ENCODE assay signal across 15 cellular contexts in genomic region chr15:63332367-63333078, GRCh38. TPM values are rescaled to one million over a fixed set of nuclear protein-coding genes. Genes with fewer than 3 reads are reported as not detected.
DNase-seq lines count a peak whose midpoint lies in the region; ATAC-seq, FAIRE-seq and TF ChIP-seq lines count a peak whose summit lies in the region.
"Had no signal": no experiment of that assay in that cellular context is flagged by ENCODE, and none has a peak within 500 bp of the region (broad histone marks: within the 10 kb centered on the region; RNA-seq: fewer than 3 reads in every experiment).

No MANE protein-coding gene starts in this region.

- H3K9me3 ChIP-seq in left lung, result no peaks in the 10 kb centered on the region
- H3K9me3 ChIP-seq: gastroesophageal sphincter had no signal

- intact Hi-C loops in left lung (cut with DNase I), result no loop called here

- H3K4me1 ChIP-seq in left lung, result no peaks in the 10 kb centered on the region
- H3K4me1 ChIP-seq: gastroesophageal sphincter had no signal

- no peak for FAIRE-seq in GM19239 (lab: Jason Lieb, UNC)

- H3K36me3 Mint-ChIP-seq in stimulated activated effector memory CD8-positive, alpha-beta T cell treated with anti-CD3 and anti-CD28 coated beads, Interleukin-12 subunit alpha, Interleukin-12 subunit beta, amount 100 ng/mL, for 72 hours, result no peaks in the 10 kb centered on the region
- H3K36me3 Mint-ChIP-seq: activated naive CD8-positive, alpha-beta T cell; mesothelial cell of epicardium had no signal

- no peaks in the 10 kb centered on the region for H3K36me3 ChIP-seq in BJ (ENCODE audit: control insufficient read depth, insufficient read depth, low read length)
- H3K36me3 ChIP-seq in left lung, result no peaks in the 10 kb centered on the region
- H3K36me3 ChIP-seq: gastroesophageal sphincter, WERI-Rb-1 had no signal

- H3K9me3 Mint-ChIP-seq in stimulated activated effector memory CD8-positive, alpha-beta T cell treated with anti-CD3 and anti-CD28 coated beads, Interleukin-12 subunit alpha, Interleukin-12 subunit beta, amount 100 ng/mL, for 72 hours, result no peaks in the 10 kb centered on the region
- H3K9me3 Mint-ChIP-seq: mesothelial cell of epicardium had no signal

- TF ChIP-seq CTCF in BJ (IDR thresholded peaks at IDR 0.05; ENCODE audit: insufficient read depth, low read depth, low read length), result no peak
- TF ChIP-seq CTCF in astrocyte of the spinal cord (IDR thresholded peaks at IDR 0.05; ENCODE audit: low read depth, low read length), result no peak
- TF ChIP-seq CTCF in left lung (IDR thresholded peaks at IDR 0.05), result no peak

- H3K27me3 ChIP-seq in BJ (ENCODE audit: control insufficient read depth, insufficient read depth, low read length) (no peaks in the 10 kb centered on the region), left lung (no peaks in the 10 kb centered on the region)
- H3K27me3 ChIP-seq: gastroesophageal sphincter had no signal

- peaks cover 10% of the 10 kb centered on the region for H3K4me1 Mint-ChIP-seq in stimulated activated effector memory CD8-positive, alpha-beta T cell treated with anti-CD3 and anti-CD28 coated beads, Interleukin-12 subunit alpha, Interleukin-12 subunit beta, amount 100 ng/mL, for 72 hours

- CTCF ChIA-PET in BJ (lab: Yijun Ruan, JAX), result interaction anchor here (0.6 kb wide), 1 partner anchor 9 kb away, joined by 3 read pairs; no protein-coding TSS in a partner anchor

- TF ChIP-seq EP300 in Ishikawa (IDR thresholded peaks at IDR 0.05; ENCODE audit: borderline replicate concordance), result no peak

- DNase-seq in BJ (ENCODE audit: low read depth), result peak; percentile 43
- peak; percentile 84 for DNase-seq in astrocyte of the spinal cord (ENCODE audit: low read depth, low spot score)
- peak; percentile 60 for DNase-seq in left kidney (ENCODE audit: low read depth, low spot score)
- no peak for DNase-seq in left lung
- no peak for DNase-seq in GM19239 (ENCODE audit: insufficient read length, low spot score)
- DNase-seq in stimulated activated effector memory CD8-positive, alpha-beta T cell treated with anti-CD3 and anti-CD28 coated beads, Interleukin-12 subunit alpha, Interleukin-12 subunit beta, amount 100 ng/mL, for 72 hours (ENCODE audit: low spot score in 2 of 2), result no peak
- no peak for DNase-seq in substantia nigra (lab: John Stamatoyannopoulos, UW)
- DNase-seq: stimulated activated naive CD4-positive, alpha-beta T cell; WERI-Rb-1 had no signal

- POLR2A ChIA-PET in BJ (lab: Charles Lee), result interaction anchor here (0.6 kb wide), 1 partner anchor 1182 kb away, joined by 3 read pairs; no protein-coding TSS in a partner anchor

- in situ Hi-C loops in astrocyte of the spinal cord (cut with HindIII; ENCODE audit: low sequenced_read_pairs), result no loop called here

- no peak for ATAC-seq in left lung
- ATAC-seq in stimulated activated effector memory CD8-positive, alpha-beta T cell treated with anti-CD3 and anti-CD28 coated beads, Interleukin-12 subunit alpha, Interleukin-12 subunit beta, amount 100 ng/mL, for 72 hours, result no peak
- ATAC-seq: gastroesophageal sphincter had no signal

- no peak overlapping the region for H3K27ac Mint-ChIP-seq in stimulated activated effector memory CD8-positive, alpha-beta T cell treated with anti-CD3 and anti-CD28 coated beads, Interleukin-12 subunit alpha, Interleukin-12 subunit beta, amount 100 ng/mL, for 72 hours
- H3K27ac Mint-ChIP-seq: activated naive CD8-positive, alpha-beta T cell; mesothelial cell of epicardium had no signal

- no peak overlapping the region for H3K4me3 Mint-ChIP-seq in stimulated activated effector memory CD8-positive, alpha-beta T cell treated with anti-CD3 and anti-CD28 coated beads, Interleukin-12 subunit alpha, Interleukin-12 subunit beta, amount 100 ng/mL, for 72 hours
- H3K4me3 Mint-ChIP-seq: activated naive CD8-positive, alpha-beta T cell; mesothelial cell of epicardium had no signal

- H3K27ac ChIP-seq in left lung (no peak overlapping the region), substantia nigra (ENCODE audit: low read depth, low read length, poor library complexity, severe bottlenecking) (no peak overlapping the region)
- H3K27ac ChIP-seq: gastroesophageal sphincter, KMS-11, WERI-Rb-1 had no signal

- no peak overlapping the region for H3K4me3 ChIP-seq in BJ (ENCODE audit: low read depth, low read length)
- H3K4me3 ChIP-seq in astrocyte of the spinal cord (ENCODE audit: low read depth, low read length), result no peak overlapping the region
- H3K4me3 ChIP-seq in left lung, result no peak overlapping the region
- H3K4me3 ChIP-seq: gastroesophageal sphincter, skin epidermis had no signal

- no peak for TF ChIP-seq RAD21 in Ishikawa (IDR thresholded peaks at IDR 0.05; ENCODE audit: low read depth)

TF ChIP-seq in Ishikawa, 13 proteins besides CTCF, POLR2A, EP300 and RAD21:
- no peak for TF ChIP-seq YY1 (IDR thresholded peaks at IDR 0.05; ENCODE audit: low read depth)
- peak; percentile 64 for TF ChIP-seq NFIC (IDR thresholded peaks at IDR 0.05)
- TF ChIP-seq TAF1 (IDR thresholded peaks at IDR 0.05; ENCODE audit: low read depth), result no peak
- no peak for TF ChIP-seq USF1 (IDR thresholded peaks at IDR 0.05)
- no peak for TF ChIP-seq REST (IDR thresholded peaks at IDR 0.05; ENCODE audit: low read depth)
- no peak for TF ChIP-seq MAX (IDR thresholded peaks at IDR 0.05)
- no peak for TF ChIP-seq TCF12 (IDR thresholded peaks at IDR 0.05; ENCODE audit: low read depth)
- TF ChIP-seq CEBPB (IDR thresholded peaks at IDR 0.05), result no peak
- TF ChIP-seq EGR1 (IDR thresholded peaks at IDR 0.05), result no peak

RNA-seq across cellular contexts. Expression of gene CA12, which starts 49.1 kb away (rescaled TPM):
- polyA plus RNA-seq in BJ (2011; rRNA removed), result 13.1 and 16.9 TPM in 2 replicates
- polyA minus RNA-seq in BJ (2011; rRNA and poly(A)+ RNA removed), result 4.7 and 5.8 TPM in 2 replicates
- total RNA-seq in left lung, result 10 to 100 TPM; 12.2 to 20.5 TPM

RNA-seq across cellular contexts. Expression of gene APH1B, which starts 55.1 kb away (rescaled TPM):
- polyA plus RNA-seq in BJ (2011; rRNA removed), result 12.6 and 20.4 TPM in 2 replicates
- polyA minus RNA-seq in BJ (2011; rRNA and poly(A)+ RNA removed), result 17.4 and 20.7 TPM in 2 replicates
- 10 to 100 TPM; 24.0 to 32.2 TPM for total RNA-seq in left lung

Comparison
In these comparisons a context has a peak if more than half of its experiments do, and no peak if none do; other contexts are left out.
1. DNase-seq: peak in BJ (single experiment), astrocyte of the spinal cord (single experiment) and left kidney (single experiment); none in left lung (0 of 2), GM19239 (single experiment), stimulated activated effector memory CD8-positive, alpha-beta T cell treated with anti-CD3 and anti-CD28 coated beads, Interleukin-12 subunit alpha, Interleukin-12 subunit beta, amount 100 ng/mL, for 72 hours (0 of 2) and substantia nigra (0 of 49).